ENCODE assay signal across 8 cellular contexts in genomic region chr19:48751835-48752510, GRCh38.
DNase-seq lines count a peak whose midpoint lies in the region; ATAC-seq and TF ChIP-seq lines count a peak whose summit lies in the region.

No MANE protein-coding gene starts in this region.

- no peak for TF ChIP-seq CTCF in cardiac fibroblast (IDR thresholded peaks at IDR 0.05; ENCODE audit: low read depth, low read length)

- H2AFZ ChIP-seq in ACC112 (ENCODE audit: low read length, unreplicated experiment): peak overlapping the region; percentile 43

- H3K9ac ChIP-seq in HUES48 (ENCODE audit: low read depth, low read length) (peak overlapping the region; percentile 69), mucosa of rectum (ENCODE audit: low read depth in 1 of 2, low read length in 2 of 2) (peak overlapping the region in 1 of 2 donors; percentile 43)

- no peak for ATAC-seq in HG03280 (IDR thresholded peaks at IDR 0.05; ENCODE audit: unreplicated experiment)
- no peak for ATAC-seq in HG03196 (IDR thresholded peaks at IDR 0.05; ENCODE audit: unreplicated experiment)

- H3K4me3 ChIP-seq in ACC112 (ENCODE audit: low read depth, low read length) (peak overlapping the region; percentile 20; the same call in 1 of the 2 replicates), HUES48 (ENCODE audit: low read depth, low read length) (peak overlapping the region; percentile 95), cardiac fibroblast (replicated peaks in 1 of 2; ENCODE audit: low read depth in 2 of 2, low read length in 2 of 2) (peak overlapping the region; percentile 33 to 41), mucosa of rectum (ENCODE audit: low read length in 2 of 2) (peak overlapping the region; percentile 43 to 49)

- H3K4me1 ChIP-seq in ACC112 (ENCODE audit: control insufficient read depth, insufficient read depth, low read length, unreplicated experiment) (peaks cover 3% of the 10 kb centered on the region), HUES48 (ENCODE audit: control insufficient read depth, insufficient read depth, low read length) (peaks cover 15% of the 10 kb centered on the region), mucosa of rectum (ENCODE audit: control insufficient read depth in 2 of 2, insufficient read depth in 2 of 2, low read length in 2 of 2) (peaks cover 8 to 11% of the 10 kb centered on the region in 2 donors)

- H3K36me3 ChIP-seq in ACC112 (ENCODE audit: insufficient read depth, low read length) (no peaks in the 10 kb centered on the region), HUES48 (ENCODE audit: control insufficient read depth, insufficient read depth, low read length) (peaks cover 29% of the 10 kb centered on the region), mucosa of rectum (ENCODE audit: control insufficient read depth in 2 of 2, insufficient read depth in 2 of 2, low read length in 2 of 2) (no peaks in the 10 kb centered on the region)

- H3K27me3 ChIP-seq in ACC112 (ENCODE audit: insufficient read depth, low read length) (peaks cover 13% of the 10 kb centered on the region), HUES48 (ENCODE audit: control insufficient read depth, insufficient read depth, low read length) (no peaks in the 10 kb centered on the region), mucosa of rectum (ENCODE audit: control insufficient read depth in 2 of 2, insufficient read depth in 2 of 2, low read length in 2 of 2) (peaks cover 9 to 12% of the 10 kb centered on the region in 2 donors)

- no peak for DNase-seq in cardiac fibroblast (ENCODE audit: low read depth in 2 of 2)
- DNase-seq in inferior parietal cortex (ENCODE audit: extremely low spot score): no peak
- DNase-seq in DMS 273 (lab: John Stamatoyannopoulos, UW; ENCODE audit: unreplicated experiment): no peak

- H3K79me2 ChIP-seq in ACC112 (ENCODE audit: control insufficient read depth, insufficient read depth, low read length, unreplicated experiment): no peaks in the 10 kb centered on the region

- H3K27ac ChIP-seq in ACC112 (ENCODE audit: low read depth, low read length) (no peak overlapping the region), HUES48 (ENCODE audit: low read depth, low read length) (peak overlapping the region; percentile 66), mucosa of rectum (ENCODE audit: low read depth in 2 of 2, low read length in 2 of 2) (no peak overlapping the region)

- no peaks in the 10 kb centered on the region for H3K9me3 ChIP-seq in HUES48 (ENCODE audit: control insufficient read depth, insufficient read depth, low read length)
- no peaks in the 10 kb centered on the region for H3K9me3 ChIP-seq in mucosa of rectum (ENCODE audit: control insufficient read depth in 2 of 2, low read length in 2 of 2)

Comparison
In these comparisons a context has a peak if more than half of its experiments do, and no peak if none do; other contexts are left out.
1. H3K4me3 ChIP-seq: peak in every context shown above with its lines; median percentile 95 in HUES48; 46 in mucosa of rectum; 37 in cardiac fibroblast; 20 in ACC112.